In the genomic region with DNA sequence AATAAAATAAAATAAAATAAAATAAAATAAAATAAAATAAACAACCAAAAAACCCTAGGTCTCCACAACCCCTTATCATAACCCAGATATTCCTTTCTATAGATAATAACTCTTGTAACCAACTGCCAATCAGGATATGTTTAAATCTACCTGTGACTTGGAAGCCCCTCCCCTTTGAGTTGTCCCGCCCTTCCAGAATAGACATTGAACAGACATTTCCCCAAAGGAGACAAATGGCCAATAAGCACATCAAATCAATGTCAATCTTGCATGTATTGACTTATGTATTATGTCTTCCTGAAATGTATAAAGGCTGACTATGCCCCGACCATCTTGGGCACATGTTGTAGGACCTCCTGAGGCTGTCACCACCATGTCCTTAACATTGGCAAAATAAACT, we compare ENCODE assay signal across 8 cellular contexts. TPM values are rescaled to one million over a fixed set of nuclear protein-coding genes. Genes with fewer than 3 reads are reported as not detected.
DNase-seq lines count a peak whose midpoint lies in the region; ATAC-seq and TF ChIP-seq lines count a peak whose summit lies in the region.

No MANE protein-coding gene starts in this region.

- 0% methylated on average over 2 of the region's 2 CpGs for WGBS in SK-N-SH (ENCODE audit: low lambda C conversion rate)
- WGBS in esophagus muscularis mucosa: 50% methylated on average over 2 of the region's 2 CpGs

- no peak for TF ChIP-seq POLR2A in esophagus muscularis mucosa (IDR thresholded peaks at IDR 0.05; ENCODE audit: low read depth)

- TF ChIP-seq EP300 in SK-N-SH (IDR thresholded peaks at IDR 0.05; ENCODE audit: borderline replicate concordance in 1 of 2, low read depth in 1 of 2, low read length in 1 of 2) (no peak), esophagus muscularis mucosa (IDR thresholded peaks at IDR 0.05) (no peak)

- no peak for TF ChIP-seq RAD21 in SK-N-SH (IDR thresholded peaks at IDR 0.05; ENCODE audit: low read length)

- peaks cover 20% of the 10 kb centered on the region for H3F3A ChIP-seq in SK-N-SH (replicated peaks; ENCODE audit: insufficient read depth)
- peaks cover 16% of the 10 kb centered on the region for H3F3A ChIP-seq in PC-9 (ENCODE audit: insufficient read depth, low read depth)

- CTCF ChIA-PET in SK-N-SH (lab: Yijun Ruan, JAX): interaction anchor here (1.8 to 3.1 kb wide), 3 partner anchors 12 to 70 kb away, joined by 6 to 35 read pairs (median 15); a partner anchor contains a TSS
- CTCF ChIA-PET in PC-9 (lab: Charles Lee): interaction anchor here (1.9 kb wide), 1 partner anchor 14 kb away, joined by 27 read pairs; a partner anchor contains a TSS

- no peak for TF ChIP-seq CTCF in SK-N-SH (IDR thresholded peaks at IDR 0.05)
- no peak for TF ChIP-seq CTCF in PC-9 (conservative IDR thresholded peaks at IDR 0.05)
- TF ChIP-seq CTCF in esophagus muscularis mucosa (IDR thresholded peaks at IDR 0.05): no peak

- peaks cover 0 to 19% of the 10 kb centered on the region in 2 experiments; a peak in 3 of 4 replicates for H3K4me1 ChIP-seq in SK-N-SH (ENCODE audit: control insufficient read depth in 1 of 2, insufficient read depth in 2 of 2, low read depth in 1 of 2, low read length in 1 of 2)
- H3K4me1 ChIP-seq in PC-9 (replicated peaks; ENCODE audit: insufficient read depth): peaks cover 19% of the 10 kb centered on the region
- peaks cover 22 to 46% (median 41%) of the 10 kb centered on the region in 4 donors for H3K4me1 ChIP-seq in esophagus muscularis mucosa

- peak overlapping the region; percentile 75 for H2AFZ ChIP-seq in SK-N-SH (ENCODE audit: low read depth)
- peak overlapping the region; percentile 92 for H2AFZ ChIP-seq in PC-9

- POLR2A ChIA-PET in SK-N-SH (lab: Yijun Ruan, JAX): interaction anchor here (1.0 to 2.2 kb wide), 6 partner anchors 10 to 35 kb away, joined by 4 to 29 read pairs (median 18); a partner anchor contains a TSS
- POLR2A ChIA-PET in PC-9 (lab: Charles Lee; ENCODE audit: unreplicated experiment): interaction anchor here (0.6 to 1.1 kb wide), 5 partner anchors 72 to 448 kb away, joined by 3 to 18 read pairs (median 4); no protein-coding TSS in a partner anchor

- H4K20me1 ChIP-seq in SK-N-SH (ENCODE audit: insufficient read depth) (no peaks in the 10 kb centered on the region), PC-9 (ENCODE audit: insufficient read depth) (no peaks in the 10 kb centered on the region)

- peak overlapping the region; percentile 80 for H3K9ac ChIP-seq in SK-N-SH

- peak overlapping the region; percentile 87 to 88 for H3K4me3 ChIP-seq in SK-N-SH (ENCODE audit: low read depth in 2 of 2, low read length in 1 of 2)
- H3K4me3 ChIP-seq in PC-9: peak overlapping the region; percentile 79
- peak overlapping the region; percentile 72 to 92 (median 90) for H3K4me3 ChIP-seq in esophagus muscularis mucosa

- DNase-seq in SK-N-SH (no peak), PC-9 (peak in 1 of 2 experiments; percentile 40), esophagus muscularis mucosa (ENCODE audit: extremely low spot score) (no peak), sciatic nerve (ENCODE audit: low spot score) (peak; percentile 32)
- DNase-seq in stimulated activated CD4-positive, alpha-beta T cell treated with anti-CD3 and anti-CD28 coated beads, Interleukin-12 subunit alpha, Interleukin-12 subunit beta, amount 100 ng/mL, for 4 hours: no peak

- BruUV-seq in PC-9 (replicated peaks; lab: Mats Ljungman, UMichigan): no TSS peak

- H3K27ac ChIP-seq in SK-N-SH (ENCODE audit: low read depth in 2 of 2, low read length in 1 of 2): peak overlapping the region; percentile 94 to 95
- H3K27ac ChIP-seq in PC-9: peak overlapping the region; percentile 79
- peak overlapping the region; percentile 91 to 97 (median 94) for H3K27ac ChIP-seq in esophagus muscularis mucosa (replicated peaks in 1 of 4)

- H3K9me2 ChIP-seq in SK-N-SH (no peaks in the 10 kb centered on the region), PC-9 (ENCODE audit: insufficient read depth) (no peaks in the 10 kb centered on the region)

- intact Hi-C loops in PC-9 (cut with micrococcal nuclease; ENCODE audit: unreplicated experiment) (no loop called here), esophagus muscularis mucosa (cut with DNase I) (loop anchor here (5.0 kb wide), 1 partner anchor 271 kb away; a partner anchor contains a TSS), sciatic nerve (cut with DNase I) (no loop called here)

- H3K79me2 ChIP-seq in SK-N-SH (ENCODE audit: insufficient read depth): peaks cover 46% of the 10 kb centered on the region
- peaks cover 26% of the 10 kb centered on the region for H3K79me2 ChIP-seq in PC-9 (ENCODE audit: low read depth)

- H3K4me2 ChIP-seq in SK-N-SH (peak overlapping the region; percentile 68), PC-9 (peak overlapping the region; percentile 89)

- H3K27me3 ChIP-seq in SK-N-SH (ENCODE audit: insufficient read depth): no peaks in the 10 kb centered on the region
- H3K27me3 ChIP-seq in PC-9 (ENCODE audit: insufficient read depth, low read depth): no peaks in the 10 kb centered on the region
- H3K27me3 ChIP-seq in esophagus muscularis mucosa: no peaks in the 10 kb centered on the region

- H3K9me3 ChIP-seq in SK-N-SH (no peaks in the 10 kb centered on the region), PC-9 (ENCODE audit: insufficient read depth, low read depth) (no peaks in the 10 kb centered on the region), esophagus muscularis mucosa (no peaks in the 10 kb centered on the region)

- H3K36me3 ChIP-seq in SK-N-SH (replicated peaks in 1 of 2; ENCODE audit: control insufficient read depth in 1 of 2, insufficient read depth in 2 of 2, low read length in 1 of 2) (peaks cover 20 to 25% of the 10 kb centered on the region in 2 experiments), PC-9 (ENCODE audit: low read depth) (no peaks in the 10 kb centered on the region), esophagus muscularis mucosa (peaks cover 18 to 24% (median 23%) of the 10 kb centered on the region in 4 donors)

- ATAC-seq in SK-N-SH treated with all-trans-retinoic acid at 6 μM for 48 hours (no peak), sciatic nerve (no peak), GM19023 (IDR thresholded peaks at IDR 0.05; ENCODE audit: unreplicated experiment) (no peak), GM21526 (IDR thresholded peaks at IDR 0.05; ENCODE audit: low FRiP score, unreplicated experiment) (no peak)

TF ChIP-seq in SK-N-SH, 30 proteins besides CTCF, POLR2A, EP300 and RAD21:
- TF ChIP-seq, protein P1, sequence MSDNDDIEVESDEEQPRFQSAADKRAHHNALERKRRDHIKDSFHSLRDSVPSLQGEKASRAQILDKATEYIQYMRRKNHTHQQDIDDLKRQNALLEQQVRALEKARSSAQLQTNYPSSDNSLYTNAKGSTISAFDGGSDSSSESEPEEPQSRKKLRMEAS (IDR thresholded peaks at IDR 0.05; ENCODE audit: low read depth): no peak
- TF ChIP-seq TCF12 (IDR thresholded peaks at IDR 0.05) (no peak), JUND (IDR thresholded peaks at IDR 0.05) (no peak)
- TF ChIP-seq, protein P2, sequence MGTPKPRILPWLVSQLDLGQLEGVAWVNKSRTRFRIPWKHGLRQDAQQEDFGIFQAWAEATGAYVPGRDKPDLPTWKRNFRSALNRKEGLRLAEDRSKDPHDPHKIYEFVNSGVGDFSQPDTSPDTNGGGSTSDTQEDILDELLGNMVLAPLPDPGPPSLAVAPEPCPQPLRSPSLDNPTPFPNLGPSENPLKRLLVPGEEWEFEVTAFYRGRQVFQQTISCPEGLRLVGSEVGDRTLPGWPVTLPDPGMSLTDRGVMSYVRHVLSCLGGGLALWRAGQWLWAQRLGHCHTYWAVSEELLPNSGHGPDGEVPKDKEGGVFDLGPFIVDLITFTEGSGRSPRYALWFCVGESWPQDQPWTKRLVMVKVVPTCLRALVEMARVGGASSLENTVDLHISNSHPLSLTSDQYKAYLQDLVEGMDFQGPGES (IDR thresholded peaks at IDR 0.05; ENCODE audit: low read depth, low read length): no peak

TF ChIP-seq in SK-N-SH treated with all-trans-retinoic acid at 6 μM for 48 hours, 23 proteins besides CTCF, POLR2A, EP300 and RAD21 (continues in another document):
- TF ChIP-seq ARNTL (CRISPR knock-in tag; IDR thresholded peaks at IDR 0.05; ENCODE audit: borderline replicate concordance, low read depth) (no peak), ISL1 (CRISPR knock-in tag; IDR thresholded peaks at IDR 0.05) (no peak), ZNF70 (CRISPR knock-in tag; IDR thresholded peaks at IDR 0.05) (no peak)
- TF ChIP-seq, protein P3, sequence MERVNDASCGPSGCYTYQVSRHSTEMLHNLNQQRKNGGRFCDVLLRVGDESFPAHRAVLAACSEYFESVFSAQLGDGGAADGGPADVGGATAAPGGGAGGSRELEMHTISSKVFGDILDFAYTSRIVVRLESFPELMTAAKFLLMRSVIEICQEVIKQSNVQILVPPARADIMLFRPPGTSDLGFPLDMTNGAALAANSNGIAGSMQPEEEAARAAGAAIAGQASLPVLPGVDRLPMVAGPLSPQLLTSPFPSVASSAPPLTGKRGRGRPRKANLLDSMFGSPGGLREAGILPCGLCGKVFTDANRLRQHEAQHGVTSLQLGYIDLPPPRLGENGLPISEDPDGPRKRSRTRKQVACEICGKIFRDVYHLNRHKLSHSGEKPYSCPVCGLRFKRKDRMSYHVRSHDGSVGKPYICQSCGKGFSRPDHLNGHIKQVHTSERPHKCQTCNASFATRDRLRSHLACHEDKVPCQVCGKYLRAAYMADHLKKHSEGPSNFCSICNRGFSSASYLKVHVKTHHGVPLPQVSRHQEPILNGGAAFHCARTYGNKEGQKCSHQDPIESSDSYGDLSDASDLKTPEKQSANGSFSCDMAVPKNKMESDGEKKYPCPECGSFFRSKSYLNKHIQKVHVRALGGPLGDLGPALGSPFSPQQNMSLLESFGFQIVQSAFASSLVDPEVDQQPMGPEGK (CRISPR knock-in tag; IDR thresholded peaks at IDR 0.05; ENCODE audit: borderline replicate concordance): no peak

RNA-seq across cellular contexts. Expression of a gene that starts 1.5 kb away (rescaled TPM):
- 10.5 and 19.1 TPM in 2 replicates for polyA plus RNA-seq in SK-N-SH (2012; rRNA removed)
- 8.9 and 14.2 TPM in 2 replicates for polyA plus RNA-seq in SK-N-SH (2012; cell fraction: cytosol; rRNA removed)
- 54.4 and 71.5 TPM in 2 replicates for polyA plus RNA-seq in SK-N-SH (2012; cell fraction: nucleus; rRNA removed)
- total RNA-seq in PC-9 (2021) (23.3 and 39.6 TPM in 2 replicates), esophagus muscularis mucosa (10 to 100 TPM; 26.3 to 41.4 (median 33.2) TPM), sciatic nerve (28.2 TPM)

RNA-seq across cellular contexts. Expression of a gene that starts 10.2 kb away (rescaled TPM):
- 112 and 120 TPM in 2 replicates for polyA plus RNA-seq in SK-N-SH (2012; rRNA removed)
- polyA plus RNA-seq in SK-N-SH (2012; cell fraction: cytosol; rRNA removed): 98.4 and 115 TPM in 2 replicates
- polyA plus RNA-seq in SK-N-SH (2012; cell fraction: nucleus; rRNA removed): 99.5 and 101 TPM in 2 replicates
- total RNA-seq in PC-9 (2021) (not detected in 2 replicates), esophagus muscularis mucosa (100 to 1,000 TPM; 127 to 315 (median 226) TPM), sciatic nerve (115 TPM)

RNA-seq across cellular contexts. Expression of a gene that starts 14.3 kb away (rescaled TPM):
- 75.0 and 81.6 TPM in 2 replicates for polyA plus RNA-seq in SK-N-SH (2012; rRNA removed)
- polyA plus RNA-seq in SK-N-SH (2012; cell fraction: cytosol; rRNA removed): 56.1 and 64.8 TPM in 2 replicates
- polyA plus RNA-seq in SK-N-SH (2012; cell fraction: nucleus; rRNA removed): 81.5 and 92.1 TPM in 2 replicates
- total RNA-seq in PC-9 (2021) (40.2 and 58.7 TPM in 2 replicates), esophagus muscularis mucosa (10 to 100 TPM in 1 of 4 donors, 1 to 10 TPM in 3; 9.5 to 13.8 (median 9.9) TPM), sciatic nerve (19.8 TPM)

RNA-seq across cellular contexts. Expression of a gene that starts 34.2 kb away (rescaled TPM):
- 22.6 and 26.9 TPM in 2 replicates for polyA plus RNA-seq in SK-N-SH (2012; rRNA removed)
- polyA plus RNA-seq in SK-N-SH (2012; cell fraction: cytosol; rRNA removed): 6.7 and 9.2 TPM in 2 replicates
- 144 and 163 TPM in 2 replicates for polyA plus RNA-seq in SK-N-SH (2012; cell fraction: nucleus; rRNA removed)
- total RNA-seq in PC-9 (2021): 2.0 and 2.3 TPM in 2 replicates
- 1 to 10 TPM; 2.3 to 5.4 (median 4.3) TPM for total RNA-seq in esophagus muscularis mucosa
- total RNA-seq in sciatic nerve: 3.9 TPM

Comparison
In these comparisons a context has a peak if more than half of its experiments do, and no peak if none do; other contexts are left out.
1. RNA of a gene that starts 10.2 kb away (total RNA-seq): 127 to 315 TPM in esophagus muscularis mucosa and 115 TPM in sciatic nerve (single experiment); not detected in PC-9; every median in the first group is over 100 times any median in the second.
2. Peak in every context shown above with its lines, with median percentiles within 50 percentile points of each other: H3K27ac ChIP-seq and H3K4me3 ChIP-seq.